In genomic region chr17:27504188-27504995, GRCh38 we compare ENCODE assay signal across 16 cellular contexts. TPM values are rescaled to one million over a fixed set of nuclear protein-coding genes. Genes with fewer than 3 reads are reported as not detected.
DNase-seq lines count a peak whose midpoint lies in the region; ATAC-seq and TF ChIP-seq lines count a peak whose summit lies in the region.
"Had no signal": no experiment of that assay in that cellular context is flagged by ENCODE, and none has a peak within 500 bp of the region (broad histone marks: within the 10 kb centered on the region; RNA-seq: fewer than 3 reads in every experiment).

No MANE protein-coding gene starts in this region.

- H3K9me3 Mint-ChIP-seq in activated CD8-positive, alpha-beta T cell treated with anti-CD3 and anti-CD28 coated beads, Interleukin-2, amount 10 ng/mL, durations not matched to agents 7 days and 5 days (ENCODE audit: insufficient read depth), result peaks cover 12% of the 10 kb centered on the region
- H3K9me3 Mint-ChIP-seq in activated CD8-positive, alpha-beta T cell treated with anti-CD3 and anti-CD28 coated beads for 36 hours, result peaks cover 14% of the 10 kb centered on the region
- peaks cover 10% of the 10 kb centered on the region for H3K9me3 Mint-ChIP-seq in activated B cell treated with CpG ODN at 0.5 μM for 24 hours
- H3K9me3 Mint-ChIP-seq: effector memory CD8-positive, alpha-beta T cell had no signal

- peak overlapping the region; percentile 85 for H3K27ac ChIP-seq in hepatocyte
- peak overlapping the region; percentile 90 to 100 (median 98) for H3K27ac ChIP-seq in thyroid gland
- H3K27ac ChIP-seq in breast epithelium, result no peak overlapping the region
- H3K27ac ChIP-seq: ascending aorta had no signal

- no peak for DNase-seq in activated CD8-positive, alpha-beta T cell treated with anti-CD3 and anti-CD28 coated beads, Interleukin-2, amount 10 ng/mL, durations not matched to agents 7 days and 5 days
- no peak for DNase-seq in activated CD8-positive, alpha-beta T cell treated with anti-CD3 and anti-CD28 coated beads for 36 hours
- DNase-seq in activated B cell treated with CpG ODN at 0.5 μM for 24 hours (no peak), hepatocyte (ENCODE audit: low spot score) (peak; percentile 65), thyroid gland (peak in 1 of 2 donors; percentile 34), breast epithelium (ENCODE audit: low spot score in 2 of 2) (no peak)
- DNase-seq: activated CD4-positive, alpha-beta memory T cell treated with anti-CD3 and anti-CD28 coated beads, Interleukin-2, amount 10 ng/mL, durations not matched to agents 7 days and 5 days; activated effector memory CD4-positive, alpha-beta T cell treated with anti-CD3 and anti-CD28 coated beads, Interleukin-2, amount 50 U/mL, for 16 hours; effector memory CD8-positive, alpha-beta T cell; foreskin fibroblast; HCEC 1CT; NCI-H1930; stimulated activated CD4-positive, alpha-beta T cell treated with anti-CD3 and anti-CD28 coated beads, Interleukin-4, amount 100 ng/mL, for 24 hours had no signal

- peaks cover 96% of the 10 kb centered on the region for H3K79me2 ChIP-seq in hepatocyte

- H3K4me3 ChIP-seq in hepatocyte (no peak overlapping the region), thyroid gland (replicated peaks in 1 of 3) (no peak overlapping the region), breast epithelium (no peak overlapping the region)
- H3K4me3 ChIP-seq: ascending aorta had no signal

- H3K36me3 Mint-ChIP-seq in activated CD8-positive, alpha-beta T cell treated with anti-CD3 and anti-CD28 coated beads, Interleukin-2, amount 10 ng/mL, durations not matched to agents 7 days and 5 days (ENCODE audit: low read depth), result peaks cover 35% of the 10 kb centered on the region
- H3K36me3 Mint-ChIP-seq in activated CD8-positive, alpha-beta T cell treated with anti-CD3 and anti-CD28 coated beads for 36 hours (ENCODE audit: low read depth), result peaks cover 27% of the 10 kb centered on the region
- H3K36me3 Mint-ChIP-seq in activated B cell treated with CpG ODN at 0.5 μM for 24 hours (ENCODE audit: low read depth), result peaks cover 25% of the 10 kb centered on the region

- H3K4me1 ChIP-seq in hepatocyte (ENCODE audit: insufficient read depth), result peaks cover 32% of the 10 kb centered on the region
- H3K4me1 ChIP-seq in thyroid gland, result peaks cover 53 to 89% of the 10 kb centered on the region in 2 donors
- H3K4me1 ChIP-seq in breast epithelium, result no peaks in the 10 kb centered on the region

- TF ChIP-seq POLR2A in thyroid gland (IDR thresholded peaks at IDR 0.05) (no peak), breast epithelium (IDR thresholded peaks at IDR 0.05) (no peak)

- ATAC-seq in activated CD8-positive, alpha-beta T cell treated with anti-CD3 and anti-CD28 coated beads, Interleukin-2, amount 10 ng/mL, durations not matched to agents 7 days and 5 days, result no peak
- no peak for ATAC-seq in activated CD8-positive, alpha-beta T cell treated with anti-CD3 and anti-CD28 coated beads for 36 hours
- ATAC-seq in activated B cell treated with CpG ODN at 0.5 μM for 24 hours (ENCODE audit: low read depth) (no peak), HG03521 (IDR thresholded peaks at IDR 0.05; ENCODE audit: unreplicated experiment) (no peak), GM18867 (IDR thresholded peaks at IDR 0.05; ENCODE audit: unreplicated experiment) (no peak)
- ATAC-seq: effector memory CD8-positive, alpha-beta T cell had no signal

- intact Hi-C loops in activated CD8-positive, alpha-beta T cell treated with anti-CD3 and anti-CD28 coated beads for 36 hours (cut with micrococcal nuclease), result no loop called here
- intact Hi-C loops in activated B cell treated with CpG ODN at 0.5 μM for 24 hours (cut with micrococcal nuclease), result no loop called here
- intact Hi-C loops in thyroid gland (cut with DNase I), result no loop called here
- intact Hi-C loops in breast epithelium (cut with DNase I; ENCODE audit: low total_unique reads), result no loop called here

- H2AFZ ChIP-seq in hepatocyte, result no peak overlapping the region

- H3K27ac Mint-ChIP-seq in activated CD8-positive, alpha-beta T cell treated with anti-CD3 and anti-CD28 coated beads, Interleukin-2, amount 10 ng/mL, durations not matched to agents 7 days and 5 days, result peak overlapping the region; percentile 19
- H3K27ac Mint-ChIP-seq in activated CD8-positive, alpha-beta T cell treated with anti-CD3 and anti-CD28 coated beads for 36 hours, result no peak overlapping the region
- peak overlapping the region; percentile 59 for H3K27ac Mint-ChIP-seq in activated B cell treated with CpG ODN at 0.5 μM for 24 hours
- H3K27ac Mint-ChIP-seq: activated CD4-positive, alpha-beta memory T cell treated with anti-CD3 and anti-CD28 coated beads, Interleukin-2, amount 10 ng/mL, durations not matched to agents 7 days and 5 days had no signal

- H3K27me3 ChIP-seq in hepatocyte, result no peaks in the 10 kb centered on the region
- H3K27me3 ChIP-seq in thyroid gland, result no peaks in the 10 kb centered on the region
- H3K27me3 ChIP-seq in breast epithelium, result no peaks in the 10 kb centered on the region
- H3K27me3 ChIP-seq: ascending aorta had no signal

- POLR2A ChIA-PET in activated CD8-positive, alpha-beta T cell treated with anti-CD3 and anti-CD28 coated beads, Interleukin-2, amount 10 ng/mL, durations not matched to agents 7 days and 5 days (lab: Charles Lee), result no interaction called here
- POLR2A ChIA-PET in activated CD8-positive, alpha-beta T cell treated with anti-CD3 and anti-CD28 coated beads for 36 hours (lab: Charles Lee), result no interaction called here
- POLR2A ChIA-PET in activated B cell treated with CpG ODN at 0.5 μM for 24 hours (lab: Charles Lee), result interaction anchor here (0.8 kb wide), 1 partner anchor 22 kb away, joined by 3 read pairs; no protein-coding TSS in a partner anchor

- no peaks in the 10 kb centered on the region for H3K9me2 ChIP-seq in hepatocyte (replicated peaks; ENCODE audit: insufficient read depth)

- no peaks in the 10 kb centered on the region for H4K20me1 ChIP-seq in hepatocyte (ENCODE audit: insufficient read depth, poor library complexity, severe bottlenecking)

- CTCF ChIA-PET in activated CD8-positive, alpha-beta T cell treated with anti-CD3 and anti-CD28 coated beads, Interleukin-2, amount 10 ng/mL, durations not matched to agents 7 days and 5 days (lab: Charles Lee), result no interaction called here
- CTCF ChIA-PET in activated CD8-positive, alpha-beta T cell treated with anti-CD3 and anti-CD28 coated beads for 36 hours (lab: Charles Lee), result interaction anchor here (1.3 kb wide), 1 partner anchor 95 kb away, joined by 5 read pairs; no protein-coding TSS in a partner anchor
- CTCF ChIA-PET in activated B cell treated with CpG ODN at 0.5 μM for 24 hours (lab: Charles Lee), result interaction anchor here (3.2 kb wide), 1 partner anchor 96 kb away, joined by 11 read pairs; no protein-coding TSS in a partner anchor

- H3K27me3 Mint-ChIP-seq in activated CD8-positive, alpha-beta T cell treated with anti-CD3 and anti-CD28 coated beads, Interleukin-2, amount 10 ng/mL, durations not matched to agents 7 days and 5 days (ENCODE audit: low read depth), result no peaks in the 10 kb centered on the region
- H3K27me3 Mint-ChIP-seq in activated CD8-positive, alpha-beta T cell treated with anti-CD3 and anti-CD28 coated beads for 36 hours, result no peaks in the 10 kb centered on the region
- no peaks in the 10 kb centered on the region for H3K27me3 Mint-ChIP-seq in activated B cell treated with CpG ODN at 0.5 μM for 24 hours
- H3K27me3 Mint-ChIP-seq: activated CD4-positive, alpha-beta memory T cell treated with anti-CD3 and anti-CD28 coated beads, Interleukin-2, amount 10 ng/mL, durations not matched to agents 7 days and 5 days; effector memory CD8-positive, alpha-beta T cell had no signal

- H3K4me3 Mint-ChIP-seq in activated CD8-positive, alpha-beta T cell treated with anti-CD3 and anti-CD28 coated beads, Interleukin-2, amount 10 ng/mL, durations not matched to agents 7 days and 5 days, result no peak overlapping the region
- no peak overlapping the region for H3K4me3 Mint-ChIP-seq in activated CD8-positive, alpha-beta T cell treated with anti-CD3 and anti-CD28 coated beads for 36 hours
- H3K4me3 Mint-ChIP-seq in activated B cell treated with CpG ODN at 0.5 μM for 24 hours, result no peak overlapping the region
- H3K4me3 Mint-ChIP-seq: activated CD4-positive, alpha-beta memory T cell treated with anti-CD3 and anti-CD28 coated beads, Interleukin-2, amount 10 ng/mL, durations not matched to agents 7 days and 5 days; effector memory CD8-positive, alpha-beta T cell had no signal

- peak overlapping the region; percentile 62 for H3K4me2 ChIP-seq in hepatocyte

- 80% methylated on average over 15 of the region's 15 CpGs for WGBS in hepatocyte (ENCODE audit: low lambda C conversion rate, missing lambda C conversion rate)
- WGBS in thyroid gland, 2 donors, result 80% methylated on average over 11 to 15 of the region's 15 CpGs

- H3K9me3 ChIP-seq in hepatocyte (ENCODE audit: low read depth), result no peaks in the 10 kb centered on the region
- H3K9me3 ChIP-seq in thyroid gland, result no peaks in the 10 kb centered on the region
- H3K9me3 ChIP-seq in breast epithelium, result peaks cover 0 to 4% of the 10 kb centered on the region in 2 donors
- H3K9me3 ChIP-seq: ascending aorta had no signal

- H3K36me3 ChIP-seq in hepatocyte (replicated peaks; ENCODE audit: insufficient read depth, low read depth) (no peaks in the 10 kb centered on the region), thyroid gland (no peaks in the 10 kb centered on the region), breast epithelium (no peaks in the 10 kb centered on the region)
- H3K36me3 ChIP-seq: ascending aorta had no signal

- no peak for TF ChIP-seq CTCF in activated CD8-positive, alpha-beta T cell treated with anti-CD3 and anti-CD28 coated beads for 36 hours (IDR thresholded peaks at IDR 0.05)
- no peak for TF ChIP-seq CTCF in activated B cell treated with CpG ODN at 0.5 μM for 24 hours (IDR thresholded peaks at IDR 0.05)
- no peak for TF ChIP-seq CTCF in hepatocyte (IDR thresholded peaks at IDR 0.05; ENCODE audit: poor library complexity)
- TF ChIP-seq CTCF in thyroid gland (IDR thresholded peaks at IDR 0.05), result no peak
- no peak for TF ChIP-seq CTCF in breast epithelium (IDR thresholded peaks at IDR 0.05)

- peaks cover 27% of the 10 kb centered on the region for H3K4me1 Mint-ChIP-seq in activated CD8-positive, alpha-beta T cell treated with anti-CD3 and anti-CD28 coated beads, Interleukin-2, amount 10 ng/mL, durations not matched to agents 7 days and 5 days (ENCODE audit: low read depth)
- H3K4me1 Mint-ChIP-seq in activated CD8-positive, alpha-beta T cell treated with anti-CD3 and anti-CD28 coated beads for 36 hours (ENCODE audit: low read depth), result peaks cover 16% of the 10 kb centered on the region
- H3K4me1 Mint-ChIP-seq in activated B cell treated with CpG ODN at 0.5 μM for 24 hours, result peaks cover 46% of the 10 kb centered on the region

RNA-seq across cellular contexts. Expression of gene KSR1, which starts 48.1 kb away (rescaled TPM):
- total RNA-seq in activated CD8-positive, alpha-beta T cell treated with anti-CD3 and anti-CD28 coated beads, Interleukin-2, amount 10 ng/mL, durations not matched to agents 7 days and 5 days, result 10 to 100 TPM; 45.3 to 45.8 TPM
- total RNA-seq in activated CD8-positive, alpha-beta T cell treated with anti-CD3 and anti-CD28 coated beads for 36 hours, result 10 to 100 TPM; 53.9 to 58.2 TPM
- total RNA-seq in activated B cell treated with CpG ODN at 0.5 μM for 24 hours (90.1 and 114 TPM in 2 replicates), hepatocyte (19.9 and 32.6 TPM in 2 replicates), thyroid gland (10 to 100 TPM; 35.9 to 75.5 (median 67.7) TPM), breast epithelium (10 to 100 TPM; 14.1 to 36.4 (median 24.0) TPM)
- polyA plus RNA-seq in hepatocyte, result 16.2 and 23.8 TPM in 2 replicates

Comparison
In these comparisons a context has a peak if more than half of its experiments do, and no peak if none do; other contexts are left out.
1. H3K27ac ChIP-seq: peak in hepatocyte (single experiment) and thyroid gland (3 of 3); none in breast epithelium (0 of 2).